Comparison of ENCODE assay signal across 8 cellular contexts in the genomic region with DNA sequence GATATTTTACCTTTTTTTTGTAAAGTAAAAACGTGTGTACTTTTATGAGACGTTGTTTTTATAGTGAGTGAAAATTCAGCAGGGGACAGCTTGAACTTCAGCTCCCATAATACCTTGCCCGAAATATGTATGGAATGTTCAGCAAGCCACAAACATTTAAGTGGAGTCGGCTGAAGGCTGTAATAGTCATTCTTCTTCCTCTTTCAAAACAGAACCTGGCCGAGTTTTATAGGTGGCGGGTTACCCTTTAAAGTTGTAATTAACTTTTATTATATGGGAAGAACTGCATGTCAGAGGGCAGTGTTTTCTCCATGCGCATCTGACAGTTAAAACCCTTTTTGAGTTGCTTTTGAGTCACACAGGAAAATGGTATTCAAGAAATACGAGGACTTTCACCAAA. TPM values are rescaled to one million over a fixed set of nuclear protein-coding genes. Genes with fewer than 3 reads are reported as not detected.
A peak's percentile ranks its signal among the peaks of the same experiment; 100 is the strongest.
DNase-seq lines count a peak whose midpoint lies in the region; ATAC-seq and TF ChIP-seq lines count a peak whose summit lies in the region.

No MANE protein-coding gene starts in this region.

- H3K4me3 ChIP-seq in lower lobe of right lung (peak overlapping the region; percentile 65), spleen (no peak overlapping the region)

- WGBS in spleen, 5 donors = 43 to 52% (median 47%) methylated on average over 8 of the region's 8 CpGs

- TF ChIP-seq POLR2A in spleen (IDR thresholded peaks at IDR 0.05) = no peak

- H3K27me3 ChIP-seq in lower lobe of right lung (ENCODE audit: low read depth) = no peaks in the 10 kb centered on the region
- peaks cover 0 to 13% (median 0%) of the 10 kb centered on the region in 7 donors for H3K27me3 ChIP-seq in spleen (replicated peaks in 1 of 7)

- H3K27ac ChIP-seq in lower lobe of right lung (peak overlapping the region; percentile 89), spleen (no peak overlapping the region)

- peak; percentile 52 for DNase-seq in AG08396 (ENCODE audit: low spot score)
- peak; percentile 57 for DNase-seq in HuH-7 (ENCODE audit: low spot score)
- DNase-seq in astrocyte of the hippocampus (ENCODE audit: low read depth, low spot score) = peak; percentile 81
- DNase-seq in lower lobe of right lung = no peak
- no peak for DNase-seq in inferior parietal cortex (ENCODE audit: extremely low spot score)
- DNase-seq in hippocampal formation (lab: John Stamatoyannopoulos, UW) = no peak
- no peak for DNase-seq in activated CD4-positive, alpha-beta T cell treated with anti-CD3 and anti-CD28 coated beads, Interleukin-2, amount 50 U/mL, for 4 hours
- no peak for DNase-seq in spleen

- H3K36me3 ChIP-seq in lower lobe of right lung = no peaks in the 10 kb centered on the region
- H3K36me3 ChIP-seq in spleen = no peaks in the 10 kb centered on the region

- intact Hi-C loops in lower lobe of right lung (cut with DNase I) (loop anchor here (10.0 kb wide), 1 partner anchor 97 kb away; no protein-coding TSS in a partner anchor), spleen (cut with DNase I; ENCODE audit: low total_unique reads) (no loop called here)

- ATAC-seq in lower lobe of right lung = peak in 1 of 2 donors; percentile 46

- H3K4me1 ChIP-seq in lower lobe of right lung = peaks cover 37% of the 10 kb centered on the region
- H3K4me1 ChIP-seq in spleen = peaks cover 0 to 41% (median 19%) of the 10 kb centered on the region in 6 donors

- TF ChIP-seq CTCF in lower lobe of right lung (IDR thresholded peaks at IDR 0.05) (no peak), spleen (IDR thresholded peaks at IDR 0.05 in 8 of 11, conservative IDR thresholded peaks at IDR 0.05 in 3 of 11) (no peak)

- no peaks in the 10 kb centered on the region for H3K9me3 ChIP-seq in lower lobe of right lung
- no peaks in the 10 kb centered on the region for H3K9me3 ChIP-seq in spleen

RNA-seq across cellular contexts. Expression of a gene that starts 50.7 kb away (rescaled TPM):
- total RNA-seq in lower lobe of right lung (0.50 TPM), spleen (not detected)
- not detected for polyA plus RNA-seq in spleen

Comparison
In these comparisons a context has a peak if more than half of its experiments do, and no peak if none do; other contexts are left out.
1. DNase-seq: peak in AG08396 (single experiment), HuH-7 (single experiment) and astrocyte of the hippocampus (single experiment); none in lower lobe of right lung (single experiment), inferior parietal cortex (single experiment), hippocampal formation (0 of 2), activated CD4-positive, alpha-beta T cell treated with anti-CD3 and anti-CD28 coated beads, Interleukin-2, amount 50 U/mL, for 4 hours (0 of 2) and spleen (single experiment).